8 cellular contexts compared by ENCODE assay signal in the genomic region with DNA sequence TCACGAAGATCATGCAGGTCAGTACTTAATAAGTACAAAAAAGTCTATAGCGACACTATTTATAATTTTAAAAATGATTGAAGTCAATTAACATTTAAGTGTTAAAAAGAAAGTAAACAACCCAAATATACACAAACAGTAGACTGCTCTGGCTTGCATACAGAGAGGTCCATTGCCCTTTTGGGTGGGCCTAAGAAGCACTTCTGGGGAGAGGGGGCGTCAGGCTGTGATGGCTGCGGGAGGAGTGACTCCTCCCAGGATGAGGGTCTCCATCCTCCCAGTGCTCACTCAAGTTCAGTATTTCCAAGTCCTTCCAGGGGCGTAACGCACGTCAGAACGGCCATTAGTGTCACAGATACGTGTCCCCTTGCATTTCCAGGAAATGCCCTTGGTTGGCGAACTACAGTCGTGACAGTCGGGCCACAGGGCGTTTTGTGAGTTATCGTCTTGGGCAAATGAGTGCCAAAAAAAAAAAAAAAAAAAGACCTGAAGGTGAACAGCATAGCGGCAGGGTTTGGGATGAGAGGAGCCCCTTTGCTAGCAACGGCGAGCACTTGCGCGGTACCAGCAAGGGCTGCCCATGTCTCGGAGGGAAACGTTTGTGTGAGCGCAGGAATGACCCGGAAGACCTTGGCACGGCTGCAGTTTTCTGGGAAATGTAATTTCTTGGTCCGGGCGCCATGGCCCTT. TPM values are rescaled to one million over a fixed set of nuclear protein-coding genes. Genes with fewer than 3 reads are reported as not detected.
DNase-seq lines count a peak whose midpoint lies in the region; ATAC-seq, FAIRE-seq and TF ChIP-seq lines count a peak whose summit lies in the region.

A gene with protein sequence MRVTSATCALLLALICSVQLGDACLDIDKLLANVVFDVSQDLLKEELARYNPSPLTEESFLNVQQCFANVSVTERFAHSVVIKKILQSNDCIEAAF (minus strand): TSS at position 463 of the 689 bp plus-strand sequence. CDS start 82,596 bp downstream, outside the sequence.

- H3K27me3 ChIP-seq in heart left ventricle (no peaks in the 10 kb centered on the region), parathyroid adenoma (ENCODE audit: control insufficient read depth, insufficient read depth, low read length) (no peaks in the 10 kb centered on the region)

- peak; percentile 37 for ATAC-seq in GM21515 (IDR thresholded peaks at IDR 0.05; ENCODE audit: unreplicated experiment)
- ATAC-seq in heart left ventricle = peak; percentile 83 to 90 (median 86)

- peak within 1 kb of the TSS; percentile 87 for H3K4me3 Mint-ChIP-seq in activated naive CD4-positive, alpha-beta T cell treated with anti-CD3 and anti-CD28 coated beads, Interleukin-2, amount 10 ng/mL, durations not matched to agents 7 days and 5 days

- intact Hi-C loops in heart left ventricle (cut with DNase I) = loop anchor here in 7 of 10 donors (2.0 to 5.0 kb wide), 2 partner anchors 55 to 58 kb away; a partner anchor contains a TSS

- WGBS in heart left ventricle, 4 donors = 5 to 6% (median 6%) methylated on average over 26 of the region's 26 CpGs

- peaks cover 0 to 35% (median 16%) of the 10 kb centered on the region in 12 donors for H3K4me1 ChIP-seq in heart left ventricle
- peaks cover 3% of the 10 kb centered on the region for H3K4me1 ChIP-seq in parathyroid adenoma

- CTCF ChIA-PET in activated naive CD4-positive, alpha-beta T cell treated with anti-CD3 and anti-CD28 coated beads, Interleukin-2, amount 10 ng/mL, durations not matched to agents 7 days and 5 days (lab: Charles Lee) = interaction anchor here (0.8 to 1.4 kb wide), 5 partner anchors 13 to 57 kb away, joined by 3 read pairs; no protein-coding TSS in a partner anchor

- H3K4me2 ChIP-seq in parathyroid adenoma (ENCODE audit: low read length) = peak within 1 kb of the TSS; percentile 90

- TF ChIP-seq CTCF in heart left ventricle (IDR thresholded peaks at IDR 0.05) (peak in 1 of 12 donors; percentile 26), parathyroid adenoma (IDR thresholded peaks at IDR 0.05) (no peak)

- H3K36me3 ChIP-seq in heart left ventricle (peaks cover 0 to 35% (median 28%) of the 10 kb centered on the region in 9 donors), parathyroid adenoma (ENCODE audit: control insufficient read depth, insufficient read depth, low read length) (peaks cover 6% of the 10 kb centered on the region)

- H3K4me3 ChIP-seq in heart left ventricle (peak within 1 kb of the TSS; percentile 62 to 95 (median 79)), parathyroid adenoma (ENCODE audit: low read depth, low read length) (peak within 1 kb of the TSS; percentile 99)

- peak within 1 kb of the TSS; percentile 88 for H2AFZ ChIP-seq in parathyroid adenoma

- peaks cover 50% of the 10 kb centered on the region for H3K9me3 Mint-ChIP-seq in activated naive CD4-positive, alpha-beta T cell treated with anti-CD3 and anti-CD28 coated beads, Interleukin-2, amount 10 ng/mL, durations not matched to agents 7 days and 5 days

- no peaks in the 10 kb centered on the region for H3K79me2 ChIP-seq in parathyroid adenoma

- peak within 1 kb of the TSS; percentile 81 for H3K9ac ChIP-seq in parathyroid adenoma

- H3K36me3 Mint-ChIP-seq in activated naive CD4-positive, alpha-beta T cell treated with anti-CD3 and anti-CD28 coated beads, Interleukin-2, amount 10 ng/mL, durations not matched to agents 7 days and 5 days = peaks cover 63% of the 10 kb centered on the region

- TF ChIP-seq POLR2A in heart left ventricle (IDR thresholded peaks at IDR 0.05) = no peak

- H3K27ac ChIP-seq in heart left ventricle = peak within 1 kb of the TSS; percentile 93 to 100 (median 98)
- peak within 1 kb of the TSS; percentile 93 for H3K27ac ChIP-seq in parathyroid adenoma

- H3K9me3 ChIP-seq in heart left ventricle (peaks cover 0 to 24% (median 9%) of the 10 kb centered on the region in 12 donors), parathyroid adenoma (ENCODE audit: control insufficient read depth, low read length) (peaks cover 8% of the 10 kb centered on the region)

- DNase-seq in DMS79 treated with DMSO at 0.1 percent for 48 hours (lab: John Stamatoyannopoulos, UW) (peak; percentile 95), HTR-8/SVneo (ENCODE audit: insufficient read length, low spot score) (peak; percentile 63), NOMO-1 treated with dmso at 0.1 percent for 144 hours (lab: John Stamatoyannopoulos, UW; ENCODE audit: unreplicated experiment) (peak; percentile 90), heart left ventricle (peak in 4 of 5 donors; percentile 88 to 90 (median 88)), GOT3 (lab: John Stamatoyannopoulos, UW) (no peak)
- peak; percentile 83 for DNase-seq in activated naive CD4-positive, alpha-beta T cell treated with anti-CD3 and anti-CD28 coated beads, Interleukin-2, amount 10 ng/mL, durations not matched to agents 7 days and 5 days

- peaks cover 40% of the 10 kb centered on the region for H3K4me1 Mint-ChIP-seq in activated naive CD4-positive, alpha-beta T cell treated with anti-CD3 and anti-CD28 coated beads, Interleukin-2, amount 10 ng/mL, durations not matched to agents 7 days and 5 days

- H3K27me3 Mint-ChIP-seq in activated naive CD4-positive, alpha-beta T cell treated with anti-CD3 and anti-CD28 coated beads, Interleukin-2, amount 10 ng/mL, durations not matched to agents 7 days and 5 days = peaks cover 10% of the 10 kb centered on the region

- no peak for FAIRE-seq in HTR-8/SVneo (lab: Jason Lieb, UNC)

- peak within 1 kb of the TSS; percentile 98 for H3K27ac Mint-ChIP-seq in activated naive CD4-positive, alpha-beta T cell treated with anti-CD3 and anti-CD28 coated beads, Interleukin-2, amount 10 ng/mL, durations not matched to agents 7 days and 5 days

RNA-seq across cellular contexts. Expression of the gene that starts here (rescaled TPM):
- total RNA-seq in heart left ventricle = 1 to 10 TPM in 2 of 9 donors, under 1 TPM in 6, not detected in 1; 0.19 to 1.7 (median 0.84) TPM
- polyA plus RNA-seq in heart left ventricle = under 1 TPM; 0.11 to 0.80 TPM
